Comparison of ENCODE assay signal across 31 cellular contexts in the genomic region with DNA sequence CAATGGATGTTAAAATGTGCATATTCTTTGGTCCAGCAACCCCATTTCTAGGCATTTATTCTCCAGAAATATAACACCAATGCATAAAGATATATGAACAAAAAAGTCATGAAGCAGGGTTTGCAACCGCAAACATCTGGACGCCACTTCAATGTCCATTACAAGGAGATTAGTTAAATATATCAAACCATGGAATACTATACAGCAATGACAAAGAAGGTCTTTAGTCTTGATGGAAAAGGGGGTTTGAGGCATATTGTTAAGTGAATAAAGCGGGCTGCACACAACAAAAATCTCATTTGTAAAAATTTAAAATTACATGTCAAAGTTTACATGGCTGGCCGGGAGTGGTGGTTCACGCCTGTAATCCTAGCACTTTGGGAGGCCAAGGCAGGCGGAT. TPM values are rescaled to one million over a fixed set of nuclear protein-coding genes. Genes with fewer than 3 reads are reported as not detected.
"Had no signal": no experiment of that assay in that cellular context is flagged by ENCODE, and none has a peak within 500 bp of the region (broad histone marks: within the 10 kb centered on the region; RNA-seq: fewer than 3 reads in every experiment).

No MANE protein-coding gene starts in this region.

- H3K27ac ChIP-seq: colonic mucosa, epithelial cell of prostate, heart right ventricle, psoas muscle, sigmoid colon, testis had no signal

- H3K4me1 ChIP-seq: colonic mucosa, sigmoid colon, testis had no signal

- H3K27me3 ChIP-seq: colonic mucosa, testis, upper lobe of left lung had no signal

- H3K27ac Mint-ChIP-seq: dendritic cell treated with granulocyte-macrophage colony-stimulating factor and Interleukin-4, amounts not matched to agents 40 ng/mL and 50 ng/mL, for 4 days; endodermal cell; immature natural killer cell; naive thymus-derived CD8-positive, alpha-beta T cell; nephron progenitor cell; stimulated activated effector memory CD8-positive, alpha-beta T cell treated with anti-CD3 and anti-CD28 coated beads, Interleukin-12 subunit alpha, Interleukin-12 subunit beta, amount 100 ng/mL, for 72 hours had no signal

- H3K4me3 Mint-ChIP-seq: dendritic cell treated with granulocyte-macrophage colony-stimulating factor and Interleukin-4, amounts not matched to agents 40 ng/mL and 50 ng/mL, for 4 days; endodermal cell; immature natural killer cell; naive thymus-derived CD8-positive, alpha-beta T cell; nephron progenitor cell; stimulated activated effector memory CD8-positive, alpha-beta T cell treated with anti-CD3 and anti-CD28 coated beads, Interleukin-12 subunit alpha, Interleukin-12 subunit beta, amount 100 ng/mL, for 72 hours had no signal

- H3K9me3 ChIP-seq: colonic mucosa, gastrocnemius medialis, heart right ventricle, lower lobe of right lung, psoas muscle, sigmoid colon, testis, tibial nerve, upper lobe of left lung had no signal

- DNase-seq: colonic mucosa; effector CD8-positive, alpha-beta T cell; endodermal cell; foreskin fibroblast; gastrocnemius medialis; heart right ventricle; hippocampal formation; immature natural killer cell; islet precursor cell; left ventricle myocardium superior; lower lobe of right lung; naive thymus-derived CD8-positive, alpha-beta T cell; nephron progenitor cell; nucleus accumbens; posterior cingulate gyrus; psoas muscle; sigmoid colon; stimulated activated CD4-positive, alpha-beta T cell treated with anti-CD3 and anti-CD28 coated beads, Interleukin-2, amount 100 ng/mL, for 24 hours; stimulated activated CD4-positive, alpha-beta T cell treated with anti-CD3 and anti-CD28 coated beads, Interleukin-4, amount 100 ng/mL, for 24 hours; stimulated activated naive CD8-positive, alpha-beta T cell treated with anti-CD3 and anti-CD28 coated beads, Interleukin-15, Interleukin-2, amounts not matched to agents 100 U/mL and 50 U/mL, for 24 hours; substantia nigra; testis; upper lobe of left lung had no signal

- H3K9me3 Mint-ChIP-seq: dendritic cell treated with granulocyte-macrophage colony-stimulating factor and Interleukin-4, amounts not matched to agents 40 ng/mL and 50 ng/mL, for 4 days; endodermal cell; immature natural killer cell; naive thymus-derived CD8-positive, alpha-beta T cell; nephron progenitor cell; stimulated activated effector memory CD8-positive, alpha-beta T cell treated with anti-CD3 and anti-CD28 coated beads, Interleukin-12 subunit alpha, Interleukin-12 subunit beta, amount 100 ng/mL, for 72 hours had no signal

- H3K4me1 Mint-ChIP-seq: immature natural killer cell; stimulated activated effector memory CD8-positive, alpha-beta T cell treated with anti-CD3 and anti-CD28 coated beads, Interleukin-12 subunit alpha, Interleukin-12 subunit beta, amount 100 ng/mL, for 72 hours had no signal

- FAIRE-seq: urothelium cell line had no signal

- H3K36me3 ChIP-seq: colonic mucosa, gastrocnemius medialis, heart right ventricle, lower lobe of right lung, sigmoid colon, tibial nerve, upper lobe of left lung had no signal

- ATAC-seq: esophagus mucosa; gastrocnemius medialis; heart right ventricle; left ventricle myocardium superior; naive thymus-derived CD8-positive, alpha-beta T cell; psoas muscle; right cardiac atrium; stimulated activated effector memory CD8-positive, alpha-beta T cell treated with anti-CD3 and anti-CD28 coated beads, Interleukin-12 subunit alpha, Interleukin-12 subunit beta, amount 100 ng/mL, for 72 hours; stimulated activated naive CD8-positive, alpha-beta T cell treated with anti-CD3 and anti-CD28 coated beads, Interleukin-15, Interleukin-2, amounts not matched to agents 100 U/mL and 50 U/mL, for 24 hours had no signal

- H3K36me3 Mint-ChIP-seq: immature natural killer cell; naive thymus-derived CD8-positive, alpha-beta T cell had no signal

- H3K4me3 ChIP-seq: colonic mucosa, gastrocnemius medialis, heart right ventricle, lower lobe of right lung, psoas muscle, sigmoid colon, testis, tibial nerve, upper lobe of left lung had no signal

RNA-seq across cellular contexts. Expression of gene RAP1GAP, which starts 31.6 kb away (rescaled TPM):
- total RNA-seq: glomerular endothelial cell had no signal
- polyA plus RNA-seq: immature natural killer cell; naive thymus-derived CD8-positive, alpha-beta T cell had no signal
